Comparison of ENCODE assay signal across 30 cellular contexts in the genomic region with DNA sequence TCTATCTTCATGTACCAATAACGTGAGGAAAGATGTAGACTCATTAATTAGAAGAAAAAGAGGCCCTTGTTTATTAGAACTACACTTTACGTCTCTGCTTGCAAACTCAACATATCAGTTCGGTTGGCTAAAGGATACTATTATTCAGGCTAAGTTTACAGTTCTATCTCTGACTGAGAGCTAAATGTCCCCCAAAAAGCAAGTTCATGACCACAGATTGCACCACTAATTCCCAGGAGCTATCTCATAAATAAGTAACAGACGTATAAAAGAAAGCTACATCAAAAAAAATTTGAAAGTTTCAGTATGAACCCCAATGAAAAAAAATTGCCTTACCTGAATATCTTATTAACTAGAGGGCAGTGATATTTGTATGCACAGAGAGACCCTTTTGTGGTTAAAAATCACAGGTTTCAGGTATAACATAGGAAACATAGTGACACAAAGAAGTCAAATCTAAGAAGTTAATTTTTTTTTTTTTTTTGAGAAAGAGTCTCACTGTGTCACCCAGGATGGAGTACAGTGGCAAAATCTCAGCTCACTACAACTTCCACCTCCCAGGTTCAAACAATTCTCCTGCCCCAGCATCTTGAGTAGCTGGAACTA.
"Had no signal": no experiment of that assay in that cellular context is flagged by ENCODE, and none has a peak within 500 bp of the region (broad histone marks: within the 10 kb centered on the region; RNA-seq: fewer than 3 reads in every experiment).

No MANE protein-coding gene starts in this region.

- ATAC-seq: activated CD4-positive, alpha-beta T cell treated with anti-CD3 and anti-CD28 coated beads for 36 hours; activated CD8-positive, alpha-beta memory T cell treated with anti-CD3 and anti-CD28 coated beads, Interleukin-2, amount 10 ng/mL, durations not matched to agents 7 days and 5 days; activated CD8-positive, alpha-beta T cell treated with anti-CD3 and anti-CD28 coated beads, Interleukin-2, amount 10 ng/mL, durations not matched to agents 7 days and 5 days; activated naive CD4-positive, alpha-beta T cell treated with anti-CD3 and anti-CD28 coated beads, Interleukin-2, amount 50 U/mL, for 72 hours; esophagus mucosa; gastroesophageal sphincter; heart right ventricle had no signal

- H3K4me3 Mint-ChIP-seq: activated CD4-positive, alpha-beta memory T cell treated with anti-CD3 and anti-CD28 coated beads for 36 hours; activated CD4-positive, alpha-beta T cell treated with anti-CD3 and anti-CD28 coated beads for 36 hours; activated CD4-positive, alpha-beta T cell treated with anti-CD3 and anti-CD28 coated beads, Interleukin-2, amount 10 ng/mL, durations not matched to agents 24 days and 14 days; activated CD8-positive, alpha-beta memory T cell treated with anti-CD3 and anti-CD28 coated beads, Interleukin-2, amount 10 ng/mL, durations not matched to agents 7 days and 5 days; activated CD8-positive, alpha-beta T cell treated with anti-CD3 and anti-CD28 coated beads, Interleukin-2, amount 10 ng/mL, durations not matched to agents 7 days and 5 days; activated naive CD4-positive, alpha-beta T cell treated with anti-CD3 and anti-CD28 coated beads, Interleukin-2, amount 10 ng/mL, durations not matched to agents 7 days and 5 days; activated naive CD8-positive, alpha-beta T cell treated with anti-CD3 and anti-CD28 coated beads, Interleukin-2, amount 10 ng/mL, durations not matched to agents 7 days and 5 days; activated T-helper 1 cell treated with anti-CD3 and anti-CD28 coated beads, Interleukin-12 subunit alpha, Interleukin-12 subunit beta, Interleukin-2, Interleukin-4 antibody, amounts not matched to agents 30 ng/mL and 10 ng/mL and 1 ng/mL, durations not matched to agents 14 hours and 24 hours and 36 hours; brain; endodermal cell had no signal

- H3K4me3 ChIP-seq: ascending aorta, breast epithelium, cardiac muscle cell, colonic mucosa, gastroesophageal sphincter, heart right ventricle had no signal

- DNase-seq: activated CD4-positive, alpha-beta memory T cell treated with anti-CD3 and anti-CD28 coated beads for 36 hours; activated CD4-positive, alpha-beta T cell treated with anti-CD3 and anti-CD28 coated beads for 36 hours; activated CD4-positive, alpha-beta T cell treated with anti-CD3 and anti-CD28 coated beads, Interleukin-2, amount 10 ng/mL, durations not matched to agents 24 days and 14 days; activated CD4-positive, CD25-positive, alpha-beta regulatory T cell; activated CD4-positive, CD25-positive, alpha-beta regulatory T cell treated with anti-CD3 and anti-CD28 coated beads, Interleukin-2, amount 50 U/mL, for 72 hours; activated CD8-positive, alpha-beta memory T cell treated with anti-CD3 and anti-CD28 coated beads, Interleukin-2, amount 10 ng/mL, durations not matched to agents 7 days and 5 days; activated CD8-positive, alpha-beta memory T cell treated with anti-CD3 and anti-CD28 coated beads, Interleukin-2, amount 50 U/mL, for 4 hours; activated CD8-positive, alpha-beta T cell treated with anti-CD3 and anti-CD28 coated beads, Interleukin-2, amount 10 ng/mL, durations not matched to agents 7 days and 5 days; activated gamma-delta T cell; activated naive CD4-positive, alpha-beta T cell; activated naive CD4-positive, alpha-beta T cell treated with anti-CD3 and anti-CD28 coated beads, Interleukin-2, amount 10 ng/mL, durations not matched to agents 7 days and 5 days; activated naive CD8-positive, alpha-beta T cell treated with anti-CD3 and anti-CD28 coated beads, Interleukin-2, amount 10 ng/mL, durations not matched to agents 7 days and 5 days; activated T-cell treated with anti-CD3 and anti-CD28 coated beads, Interleukin-2, amount 50 U/mL, for 1 hour; activated T-cell treated with anti-CD3 and anti-CD28 coated beads, Interleukin-2, amount 50 U/mL, for 48 hours; central memory CD4-positive, alpha-beta T cell; cerebellar nuclear complex; colonic mucosa; effector CD8-positive, alpha-beta T cell; endodermal cell; foreskin melanocyte; heart right ventricle; T-helper 2 cell had no signal

- H3K27ac Mint-ChIP-seq: activated CD4-positive, alpha-beta memory T cell treated with anti-CD3 and anti-CD28 coated beads for 36 hours; activated CD4-positive, alpha-beta T cell treated with anti-CD3 and anti-CD28 coated beads for 36 hours; activated CD4-positive, alpha-beta T cell treated with anti-CD3 and anti-CD28 coated beads, Interleukin-2, amount 10 ng/mL, durations not matched to agents 24 days and 14 days; activated CD8-positive, alpha-beta memory T cell treated with anti-CD3 and anti-CD28 coated beads, Interleukin-2, amount 10 ng/mL, durations not matched to agents 7 days and 5 days; activated CD8-positive, alpha-beta T cell treated with anti-CD3 and anti-CD28 coated beads, Interleukin-2, amount 10 ng/mL, durations not matched to agents 7 days and 5 days; activated naive CD4-positive, alpha-beta T cell treated with anti-CD3 and anti-CD28 coated beads, Interleukin-2, amount 10 ng/mL, durations not matched to agents 7 days and 5 days; activated naive CD4-positive, alpha-beta T cell treated with anti-CD3 and anti-CD28 coated beads, Interleukin-2, amount 50 U/mL, for 72 hours; activated naive CD8-positive, alpha-beta T cell treated with anti-CD3 and anti-CD28 coated beads, Interleukin-2, amount 10 ng/mL, durations not matched to agents 7 days and 5 days; activated T-helper 1 cell treated with anti-CD3 and anti-CD28 coated beads, Interleukin-12 subunit alpha, Interleukin-12 subunit beta, Interleukin-2, Interleukin-4 antibody, amounts not matched to agents 30 ng/mL and 10 ng/mL and 1 ng/mL, durations not matched to agents 14 hours and 24 hours and 36 hours; brain; endodermal cell had no signal

- H3K27me3 Mint-ChIP-seq: activated CD4-positive, alpha-beta memory T cell treated with anti-CD3 and anti-CD28 coated beads for 36 hours; activated CD4-positive, alpha-beta T cell treated with anti-CD3 and anti-CD28 coated beads for 36 hours; activated CD4-positive, alpha-beta T cell treated with anti-CD3 and anti-CD28 coated beads, Interleukin-2, amount 10 ng/mL, durations not matched to agents 24 days and 14 days; activated CD8-positive, alpha-beta memory T cell treated with anti-CD3 and anti-CD28 coated beads, Interleukin-2, amount 10 ng/mL, durations not matched to agents 7 days and 5 days; activated naive CD4-positive, alpha-beta T cell treated with anti-CD3 and anti-CD28 coated beads, Interleukin-2, amount 10 ng/mL, durations not matched to agents 7 days and 5 days; activated naive CD8-positive, alpha-beta T cell treated with anti-CD3 and anti-CD28 coated beads, Interleukin-2, amount 10 ng/mL, durations not matched to agents 7 days and 5 days; brain had no signal

- H3K36me3 Mint-ChIP-seq: activated naive CD4-positive, alpha-beta T cell treated with anti-CD3 and anti-CD28 coated beads, Interleukin-2, amount 50 U/mL, for 72 hours; brain had no signal

- H3K4me1 Mint-ChIP-seq: activated CD4-positive, alpha-beta T cell treated with anti-CD3 and anti-CD28 coated beads for 36 hours; activated CD4-positive, alpha-beta T cell treated with anti-CD3 and anti-CD28 coated beads, Interleukin-2, amount 10 ng/mL, durations not matched to agents 24 days and 14 days; activated CD8-positive, alpha-beta memory T cell treated with anti-CD3 and anti-CD28 coated beads, Interleukin-2, amount 10 ng/mL, durations not matched to agents 7 days and 5 days; activated naive CD4-positive, alpha-beta T cell treated with anti-CD3 and anti-CD28 coated beads, Interleukin-2, amount 10 ng/mL, durations not matched to agents 7 days and 5 days; activated naive CD8-positive, alpha-beta T cell treated with anti-CD3 and anti-CD28 coated beads, Interleukin-2, amount 10 ng/mL, durations not matched to agents 7 days and 5 days; brain had no signal

- H3K9me3 Mint-ChIP-seq: activated CD4-positive, alpha-beta memory T cell treated with anti-CD3 and anti-CD28 coated beads for 36 hours; activated CD4-positive, alpha-beta T cell treated with anti-CD3 and anti-CD28 coated beads, Interleukin-2, amount 10 ng/mL, durations not matched to agents 24 days and 14 days; activated naive CD4-positive, alpha-beta T cell treated with anti-CD3 and anti-CD28 coated beads, Interleukin-2, amount 10 ng/mL, durations not matched to agents 7 days and 5 days; activated naive CD4-positive, alpha-beta T cell treated with anti-CD3 and anti-CD28 coated beads, Interleukin-2, amount 50 U/mL, for 72 hours; activated naive CD8-positive, alpha-beta T cell treated with anti-CD3 and anti-CD28 coated beads, Interleukin-2, amount 10 ng/mL, durations not matched to agents 7 days and 5 days; activated T-helper 1 cell treated with anti-CD3 and anti-CD28 coated beads, Interleukin-12 subunit alpha, Interleukin-12 subunit beta, Interleukin-2, Interleukin-4 antibody, amounts not matched to agents 30 ng/mL and 10 ng/mL and 1 ng/mL, durations not matched to agents 14 hours and 24 hours and 36 hours; brain; endodermal cell had no signal
